In the genomic region with DNA sequence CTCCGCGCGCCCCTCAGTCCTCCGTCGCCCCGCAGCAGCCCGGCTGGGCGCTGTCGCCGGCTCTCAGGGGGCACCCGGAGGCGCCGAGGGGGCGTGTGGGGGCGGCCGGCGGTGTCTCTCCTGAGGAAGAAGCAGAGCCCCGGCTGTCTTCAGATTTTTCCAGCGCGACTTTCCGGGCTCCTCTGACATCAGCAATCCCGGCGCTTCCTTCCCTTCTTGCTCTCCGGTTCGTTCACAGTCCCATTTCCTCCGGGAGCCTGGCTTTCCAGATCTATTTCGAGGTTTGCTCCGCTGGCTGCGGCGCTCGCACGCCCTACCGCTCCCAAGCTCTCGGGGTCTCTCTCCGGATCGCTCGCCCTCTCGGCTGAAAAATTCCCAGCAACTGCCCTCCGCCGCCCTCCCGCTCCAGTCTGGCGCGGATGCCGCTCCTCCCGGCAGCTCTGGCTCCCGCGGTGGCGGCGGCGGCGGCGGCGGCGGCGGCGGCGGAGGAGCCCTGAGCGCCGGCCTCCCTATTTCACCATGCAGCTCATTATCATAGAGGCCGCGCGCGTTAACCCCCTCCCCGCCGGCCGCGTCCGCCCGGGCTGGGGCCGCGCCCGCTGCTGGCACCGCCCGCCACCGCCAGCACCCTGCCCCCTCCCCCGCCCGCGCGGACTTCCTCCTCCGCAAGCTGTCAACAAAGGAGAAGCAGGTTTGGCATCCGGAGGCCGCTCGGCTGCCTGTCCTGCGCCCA, we compare ENCODE assay signal across 8 cellular contexts. TPM values are rescaled to one million over a fixed set of nuclear protein-coding genes. Genes with fewer than 3 reads are reported as not detected.
DNase-seq lines count a peak whose midpoint lies in the region; ATAC-seq and TF ChIP-seq lines count a peak whose summit lies in the region.

A gene with protein sequence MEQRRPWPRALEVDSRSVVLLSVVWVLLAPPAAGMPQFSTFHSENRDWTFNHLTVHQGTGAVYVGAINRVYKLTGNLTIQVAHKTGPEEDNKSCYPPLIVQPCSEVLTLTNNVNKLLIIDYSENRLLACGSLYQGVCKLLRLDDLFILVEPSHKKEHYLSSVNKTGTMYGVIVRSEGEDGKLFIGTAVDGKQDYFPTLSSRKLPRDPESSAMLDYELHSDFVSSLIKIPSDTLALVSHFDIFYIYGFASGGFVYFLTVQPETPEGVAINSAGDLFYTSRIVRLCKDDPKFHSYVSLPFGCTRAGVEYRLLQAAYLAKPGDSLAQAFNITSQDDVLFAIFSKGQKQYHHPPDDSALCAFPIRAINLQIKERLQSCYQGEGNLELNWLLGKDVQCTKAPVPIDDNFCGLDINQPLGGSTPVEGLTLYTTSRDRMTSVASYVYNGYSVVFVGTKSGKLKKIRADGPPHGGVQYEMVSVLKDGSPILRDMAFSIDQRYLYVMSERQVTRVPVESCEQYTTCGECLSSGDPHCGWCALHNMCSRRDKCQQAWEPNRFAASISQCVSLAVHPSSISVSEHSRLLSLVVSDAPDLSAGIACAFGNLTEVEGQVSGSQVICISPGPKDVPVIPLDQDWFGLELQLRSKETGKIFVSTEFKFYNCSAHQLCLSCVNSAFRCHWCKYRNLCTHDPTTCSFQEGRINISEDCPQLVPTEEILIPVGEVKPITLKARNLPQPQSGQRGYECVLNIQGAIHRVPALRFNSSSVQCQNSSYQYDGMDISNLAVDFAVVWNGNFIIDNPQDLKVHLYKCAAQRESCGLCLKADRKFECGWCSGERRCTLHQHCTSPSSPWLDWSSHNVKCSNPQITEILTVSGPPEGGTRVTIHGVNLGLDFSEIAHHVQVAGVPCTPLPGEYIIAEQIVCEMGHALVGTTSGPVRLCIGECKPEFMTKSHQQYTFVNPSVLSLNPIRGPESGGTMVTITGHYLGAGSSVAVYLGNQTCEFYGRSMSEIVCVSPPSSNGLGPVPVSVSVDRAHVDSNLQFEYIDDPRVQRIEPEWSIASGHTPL (N-terminal part only) (minus strand): TSS at position 534 of the 733 bp plus-strand sequence. CDS start 26,462 bp downstream, outside the sequence.

- H3K9me3 ChIP-seq in T-helper 17 cell (ENCODE audit: control insufficient read depth, low read length, poor library complexity, severe bottlenecking) (no peaks in the 10 kb centered on the region), ascending aorta (no peaks in the 10 kb centered on the region), prostate gland (no peaks in the 10 kb centered on the region)

- H3K4me1 ChIP-seq in ascending aorta (peaks cover 4 to 30% of the 10 kb centered on the region in 2 donors), prostate gland (replicated peaks) (peaks cover 6% of the 10 kb centered on the region)

- H3K27ac Mint-ChIP-seq in T-helper 17 cell, result peak within 1 kb of the TSS; percentile 88

- H3K27ac ChIP-seq in ascending aorta (peak within 1 kb of the TSS; percentile 91 to 95), prostate gland (peak within 1 kb of the TSS; percentile 81 to 89)

- under 1% methylated on average over 80 of the region's 84 CpGs for WGBS in prostate gland

- H3K27me3 ChIP-seq in ascending aorta (no peaks in the 10 kb centered on the region), prostate gland (replicated peaks; ENCODE audit: insufficient read depth) (no peaks in the 10 kb centered on the region)

- TF ChIP-seq POLR2A in prostate gland (IDR thresholded peaks at IDR 0.05), result peak; percentile 79

- intact Hi-C loops in ascending aorta (cut with DNase I), result loop anchor here (2.0 to 5.0 kb wide), 4 partner anchors 111 to 422 kb away; no protein-coding TSS in a partner anchor
- intact Hi-C loops in left ventricle myocardium superior (cut with micrococcal nuclease), result loop anchor here (10.0 kb wide), 2 partner anchors 109 to 219 kb away; no protein-coding TSS in a partner anchor
- intact Hi-C loops in prostate gland (cut with DNase I), result loop anchor here (5.0 to 10.0 kb wide), 2 partner anchors 359 to 417 kb away; no protein-coding TSS in a partner anchor

- H3K4me3 Mint-ChIP-seq in T-helper 17 cell, result peak within 1 kb of the TSS; percentile 92

- peak; percentile 42 for ATAC-seq in GM19467 (IDR thresholded peaks at IDR 0.05; ENCODE audit: unreplicated experiment)
- ATAC-seq in T-helper 17 cell, result peak; percentile 75
- ATAC-seq in left ventricle myocardium superior, result peak; percentile 87
- no peak for ATAC-seq in GM21367 (IDR thresholded peaks at IDR 0.05; ENCODE audit: unreplicated experiment)

- TF ChIP-seq CTCF in ascending aorta (IDR thresholded peaks at IDR 0.05) (no peak), prostate gland (IDR thresholded peaks at IDR 0.05) (peak in 2 of 4 experiments; percentile 7 to 9)

- H3K27me3 Mint-ChIP-seq in T-helper 17 cell, result peaks cover 31% of the 10 kb centered on the region

- H3K36me3 ChIP-seq in ascending aorta, result no peaks in the 10 kb centered on the region
- no peaks in the 10 kb centered on the region for H3K36me3 ChIP-seq in prostate gland

- H3K4me3 ChIP-seq in ascending aorta, result peak within 1 kb of the TSS; percentile 75 to 96
- peak within 1 kb of the TSS; percentile 63 to 80 for H3K4me3 ChIP-seq in prostate gland

- peaks cover 2% of the 10 kb centered on the region for H3K36me3 Mint-ChIP-seq in T-helper 17 cell (ENCODE audit: low read depth)

- peaks cover 15% of the 10 kb centered on the region for H3K4me1 Mint-ChIP-seq in T-helper 17 cell

- DNase-seq in AG08395 (ENCODE audit: low spot score), result peak; percentile 60
- DNase-seq in NCI-H1417 (lab: John Stamatoyannopoulos, UW), result peak; percentile 68 to 91 (median 83)
- peak; percentile 40 to 48 (median 44) for DNase-seq in T-helper 17 cell
- peak; percentile 56 to 93 for DNase-seq in ascending aorta (ENCODE audit: low spot score in 2 of 2)
- DNase-seq in left ventricle myocardium superior, result peak; percentile 90
- peak; percentile 89 for DNase-seq in prostate gland (ENCODE audit: low spot score)

RNA-seq across cellular contexts. Expression of the gene that starts here (rescaled TPM):
- total RNA-seq in T-helper 17 cell (1 to 10 TPM; 1.0 to 2.2 TPM), ascending aorta (33.0 TPM), left ventricle myocardium superior (12.1 TPM), prostate gland (1 to 10 TPM; 7.3 to 8.9 TPM)
